ENCODE assay signal across 1 cellular context in the genomic region with DNA sequence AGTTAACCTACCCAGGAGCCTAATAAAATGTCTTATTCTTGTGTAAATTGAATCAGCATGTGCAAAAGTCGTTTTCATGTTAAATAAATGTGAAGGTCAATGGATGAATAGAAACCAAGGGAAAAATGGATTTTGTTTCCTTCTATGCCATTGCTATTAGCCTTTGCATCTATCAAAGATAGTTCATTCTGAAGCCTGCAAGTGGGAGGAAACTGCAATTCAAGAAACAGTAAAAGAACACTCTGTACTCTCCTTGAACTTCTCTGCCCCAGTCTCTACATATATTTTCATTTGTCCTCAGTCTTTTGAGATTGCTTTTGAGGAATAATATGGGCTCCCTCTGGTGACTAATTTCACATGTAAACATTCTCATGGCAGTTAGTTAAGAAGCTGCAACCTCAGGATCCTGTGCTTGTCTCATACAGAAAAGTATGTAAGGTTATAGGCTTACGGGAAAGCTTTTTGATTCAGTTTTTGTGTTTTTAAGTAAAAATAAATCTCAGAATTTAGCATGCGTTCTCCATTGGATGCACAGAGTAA.
TF ChIP-seq lines count a peak whose summit lies in the region.

No MANE protein-coding gene starts in this region.

TF ChIP-seq in K562, 482 proteins besides CTCF, POLR2A, EP300 and RAD21:
- no peak for TF ChIP-seq ZKSCAN3 (CRISPR knock-in tag; IDR thresholded peaks at IDR 0.05)
- TF ChIP-seq, protein P1, sequence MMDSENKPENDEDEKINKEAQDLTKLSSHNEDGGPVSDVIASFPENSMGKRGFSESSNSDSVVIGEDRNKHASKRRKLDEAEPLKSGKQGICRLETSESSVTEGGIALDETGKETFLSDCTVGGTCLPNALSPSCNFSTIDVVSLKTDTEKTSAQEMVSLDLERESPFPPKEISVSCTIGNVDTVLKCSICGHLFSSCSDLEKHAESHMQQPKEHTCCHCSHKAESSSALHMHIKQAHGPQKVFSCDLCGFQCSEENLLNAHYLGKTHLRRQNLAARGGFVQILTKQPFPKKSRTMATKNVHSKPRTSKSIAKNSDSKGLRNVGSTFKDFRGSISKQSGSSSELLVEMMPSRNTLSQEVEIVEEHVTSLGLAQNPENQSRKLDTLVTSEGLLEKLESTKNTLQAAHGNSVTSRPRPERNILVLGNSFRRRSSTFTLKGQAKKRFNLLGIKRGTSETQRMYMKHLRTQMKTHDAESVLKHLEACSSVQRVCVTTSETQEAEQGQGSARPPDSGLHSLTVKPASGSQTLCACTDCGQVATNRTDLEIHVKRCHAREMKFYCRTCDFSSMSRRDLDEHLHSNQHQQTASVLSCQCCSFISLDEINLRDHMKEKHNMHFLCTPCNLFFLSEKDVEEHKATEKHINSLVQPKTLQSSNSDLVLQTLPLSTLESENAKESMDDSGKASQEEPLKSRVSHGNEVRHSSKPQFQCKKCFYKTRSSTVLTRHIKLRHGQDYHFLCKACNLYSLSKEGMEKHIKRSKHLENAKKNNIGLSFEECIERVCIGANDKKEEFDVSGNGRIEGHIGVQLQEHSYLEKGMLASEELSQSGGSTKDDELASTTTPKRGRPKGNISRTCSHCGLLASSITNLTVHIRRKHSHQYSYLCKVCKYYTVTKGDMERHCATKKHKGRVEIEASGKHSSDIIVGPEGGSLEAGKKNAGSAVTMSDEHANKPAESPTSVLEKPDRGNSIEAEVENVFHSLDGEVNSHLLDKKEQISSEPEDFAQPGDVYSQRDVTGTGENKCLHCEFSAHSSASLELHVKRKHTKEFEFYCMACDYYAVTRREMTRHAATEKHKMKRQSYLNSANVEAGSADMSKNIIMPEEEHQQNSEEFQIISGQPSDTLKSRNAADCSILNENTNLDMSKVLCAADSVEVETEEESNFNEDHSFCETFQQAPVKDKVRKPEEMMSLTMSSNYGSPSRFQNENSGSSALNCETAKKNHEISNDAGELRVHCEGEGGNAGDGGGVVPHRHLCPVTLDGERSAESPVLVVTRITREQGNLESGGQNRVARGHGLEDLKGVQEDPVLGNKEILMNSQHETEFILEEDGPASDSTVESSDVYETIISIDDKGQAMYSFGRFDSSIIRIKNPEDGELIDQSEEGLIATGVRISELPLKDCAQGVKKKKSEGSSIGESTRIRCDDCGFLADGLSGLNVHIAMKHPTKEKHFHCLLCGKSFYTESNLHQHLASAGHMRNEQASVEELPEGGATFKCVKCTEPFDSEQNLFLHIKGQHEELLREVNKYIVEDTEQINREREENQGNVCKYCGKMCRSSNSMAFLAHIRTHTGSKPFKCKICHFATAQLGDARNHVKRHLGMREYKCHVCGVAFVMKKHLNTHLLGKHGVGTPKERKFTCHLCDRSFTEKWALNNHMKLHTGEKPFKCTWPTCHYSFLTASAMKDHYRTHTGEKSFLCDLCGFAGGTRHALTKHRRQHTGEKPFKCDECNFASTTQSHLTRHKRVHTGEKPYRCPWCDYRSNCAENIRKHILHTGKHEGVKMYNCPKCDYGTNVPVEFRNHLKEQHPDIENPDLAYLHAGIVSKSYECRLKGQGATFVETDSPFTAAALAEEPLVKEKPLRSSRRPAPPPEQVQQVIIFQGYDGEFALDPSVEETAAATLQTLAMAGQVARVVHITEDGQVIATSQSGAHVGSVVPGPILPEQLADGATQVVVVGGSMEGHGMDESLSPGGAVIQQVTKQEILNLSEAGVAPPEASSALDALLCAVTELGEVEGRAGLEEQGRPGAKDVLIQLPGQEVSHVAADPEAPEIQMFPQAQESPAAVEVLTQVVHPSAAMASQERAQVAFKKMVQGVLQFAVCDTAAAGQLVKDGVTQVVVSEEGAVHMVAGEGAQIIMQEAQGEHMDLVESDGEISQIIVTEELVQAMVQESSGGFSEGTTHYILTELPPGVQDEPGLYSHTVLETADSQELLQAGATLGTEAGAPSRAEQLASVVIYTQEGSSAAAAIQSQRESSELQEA (IDR thresholded peaks at IDR 0.05; ENCODE audit: low read depth) = no peak
- TF ChIP-seq ZNF121 (CRISPR knock-in tag; conservative IDR thresholded peaks at IDR 0.05) = no peak
- no peak for TF ChIP-seq POLR2AphosphoS5 (IDR thresholded peaks at IDR 0.05; ENCODE audit: control insufficient read depth, insufficient read depth, low read depth, low read length)
- no peak for TF ChIP-seq ZNF445 (CRISPR knock-in tag; IDR thresholded peaks at IDR 0.05; ENCODE audit: low read depth)
- no peak for TF ChIP-seq ADNP (tag; IDR thresholded peaks at IDR 0.05)
- TF ChIP-seq, protein P2, sequence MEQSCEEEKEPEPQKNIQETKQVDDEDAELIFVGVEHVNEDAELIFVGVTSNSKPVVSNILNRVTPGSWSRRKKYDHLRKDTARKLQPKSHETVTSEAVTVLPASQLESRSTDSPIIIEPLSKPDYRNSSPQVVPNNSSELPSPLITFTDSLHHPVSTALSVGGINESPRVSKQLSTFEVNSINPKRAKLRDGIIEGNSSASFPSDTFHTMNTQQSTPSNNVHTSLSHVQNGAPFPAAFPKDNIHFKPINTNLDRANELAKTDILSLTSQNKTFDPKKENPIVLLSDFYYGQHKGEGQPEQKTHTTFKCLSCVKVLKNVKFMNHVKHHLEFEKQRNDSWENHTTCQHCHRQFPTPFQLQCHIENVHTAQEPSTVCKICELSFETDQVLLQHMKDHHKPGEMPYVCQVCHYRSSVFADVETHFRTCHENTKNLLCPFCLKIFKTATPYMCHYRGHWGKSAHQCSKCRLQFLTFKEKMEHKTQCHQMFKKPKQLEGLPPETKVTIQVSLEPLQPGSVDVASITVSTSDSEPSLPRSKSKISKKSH (CRISPR knock-in tag; IDR thresholded peaks at IDR 0.05) = no peak
- TF ChIP-seq, protein P3, sequence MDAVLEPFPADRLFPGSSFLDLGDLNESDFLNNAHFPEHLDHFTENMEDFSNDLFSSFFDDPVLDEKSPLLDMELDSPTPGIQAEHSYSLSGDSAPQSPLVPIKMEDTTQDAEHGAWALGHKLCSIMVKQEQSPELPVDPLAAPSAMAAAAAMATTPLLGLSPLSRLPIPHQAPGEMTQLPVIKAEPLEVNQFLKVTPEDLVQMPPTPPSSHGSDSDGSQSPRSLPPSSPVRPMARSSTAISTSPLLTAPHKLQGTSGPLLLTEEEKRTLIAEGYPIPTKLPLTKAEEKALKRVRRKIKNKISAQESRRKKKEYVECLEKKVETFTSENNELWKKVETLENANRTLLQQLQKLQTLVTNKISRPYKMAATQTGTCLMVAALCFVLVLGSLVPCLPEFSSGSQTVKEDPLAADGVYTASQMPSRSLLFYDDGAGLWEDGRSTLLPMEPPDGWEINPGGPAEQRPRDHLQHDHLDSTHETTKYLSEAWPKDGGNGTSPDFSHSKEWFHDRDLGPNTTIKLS (IDR thresholded peaks at IDR 0.05; ENCODE audit: borderline replicate concordance, low read depth) = no peak
- TF ChIP-seq NUFIP1 (IDR thresholded peaks at IDR 0.05; ENCODE audit: partially characterized antibody) = no peak
- no peak for TF ChIP-seq NR3C1 (CRISPR knock-in tag; IDR thresholded peaks at IDR 0.05)
- TF ChIP-seq, protein P4, sequence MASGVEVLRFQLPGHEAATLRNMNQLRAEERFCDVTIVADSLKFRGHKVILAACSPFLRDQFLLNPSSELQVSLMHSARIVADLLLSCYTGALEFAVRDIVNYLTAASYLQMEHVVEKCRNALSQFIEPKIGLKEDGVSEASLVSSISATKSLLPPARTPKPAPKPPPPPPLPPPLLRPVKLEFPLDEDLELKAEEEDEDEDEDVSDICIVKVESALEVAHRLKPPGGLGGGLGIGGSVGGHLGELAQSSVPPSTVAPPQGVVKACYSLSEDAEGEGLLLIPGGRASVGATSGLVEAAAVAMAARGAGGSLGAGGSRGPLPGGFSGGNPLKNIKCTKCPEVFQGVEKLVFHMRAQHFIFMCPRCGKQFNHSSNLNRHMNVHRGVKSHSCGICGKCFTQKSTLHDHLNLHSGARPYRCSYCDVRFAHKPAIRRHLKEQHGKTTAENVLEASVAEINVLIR (CRISPR knock-in tag; IDR thresholded peaks at IDR 0.05) = no peak
- no peak for TF ChIP-seq TRIM24 (IDR thresholded peaks at IDR 0.05)
- TF ChIP-seq SP2 (IDR thresholded peaks at IDR 0.05; ENCODE audit: extremely low read depth, low read depth, low read length, poor library complexity, severe bottlenecking) = no peak
- TF ChIP-seq KLF1 (tag; IDR thresholded peaks at IDR 0.05) = no peak
- TF ChIP-seq ZC3H8 (IDR thresholded peaks at IDR 0.05) = no peak
- no peak for TF ChIP-seq GATAD2B (IDR thresholded peaks at IDR 0.05; ENCODE audit: borderline replicate concordance)
